ENCODE assay signal across 7 cellular contexts in genomic region chr1:202546377-202546776, GRCh38.
A peak's percentile ranks its signal among the peaks of the same experiment; 100 is the strongest.
DNase-seq lines count a peak whose midpoint lies in the region; ATAC-seq and TF ChIP-seq lines count a peak whose summit lies in the region.
"Not testable (repeated sequence)": the region's sequence is repeated elsewhere in the genome, so short reads cannot be mapped to it uniquely, and the experiment has no call there.

No MANE protein-coding gene starts in this region.

- not testable (repeated sequence) for H3K9me3 ChIP-seq in liver (ENCODE audit: control insufficient read depth in 4 of 4, low read length in 3 of 4); smooth muscle cell (replicated peaks; ENCODE audit: low read depth)

- not testable (repeated sequence) for TF ChIP-seq RAD21 in liver (IDR thresholded peaks at IDR 0.05)

- ATAC-seq in GM18867 (IDR thresholded peaks at IDR 0.05; ENCODE audit: unreplicated experiment) (peak; percentile 25), GM21723 (IDR thresholded peaks at IDR 0.05; ENCODE audit: unreplicated experiment) (peak; percentile 32), HG02973 (IDR thresholded peaks at IDR 0.05; ENCODE audit: unreplicated experiment) (peak; percentile 22), HG03571 (IDR thresholded peaks at IDR 0.05; ENCODE audit: unreplicated experiment) (peak; percentile 15)

- H3K27me3 ChIP-seq in liver (ENCODE audit: control insufficient read depth in 4 of 4, insufficient read depth in 4 of 4, low read length in 3 of 4); smooth muscle cell (ENCODE audit: low read depth): not testable (repeated sequence)

- TF ChIP-seq CTCF in chondrocyte (IDR thresholded peaks at IDR 0.05); liver (IDR thresholded peaks at IDR 0.05; ENCODE audit: low read depth, low read length, missing input control); smooth muscle cell (IDR thresholded peaks at IDR 0.05; ENCODE audit: borderline replicate concordance, insufficient read depth, poor library complexity, severe bottlenecking): not testable (repeated sequence)

- H3K27me3 Mint-ChIP-seq in chondrocyte (ENCODE audit: low read depth), result not testable (repeated sequence)

- peaks cover 34% of the 10 kb centered on the region for H3K4me1 Mint-ChIP-seq in chondrocyte (ENCODE audit: low read depth)

- H3K27ac Mint-ChIP-seq in chondrocyte (ENCODE audit: unreplicated experiment), result peak overlapping the region; percentile 62

- H3K79me2 ChIP-seq in smooth muscle cell (ENCODE audit: low read depth), result not testable (repeated sequence)

- DNase-seq in chondrocyte (ENCODE audit: low spot score); smooth muscle cell (lab: John Stamatoyannopoulos, UW; ENCODE audit: unreplicated experiment): not testable (repeated sequence)

- H3K9me3 Mint-ChIP-seq in chondrocyte (ENCODE audit: low read depth), result not testable (repeated sequence)

- H3K4me3 Mint-ChIP-seq in chondrocyte (ENCODE audit: unreplicated experiment), result not testable (repeated sequence)

- not testable (repeated sequence) for H3K4me3 ChIP-seq in liver (ENCODE audit: low read depth in 1 of 3, low read length in 3 of 3); smooth muscle cell

- not testable (repeated sequence) for H3K9ac ChIP-seq in liver (ENCODE audit: low read depth in 1 of 2, low read length in 2 of 2); smooth muscle cell (ENCODE audit: low read depth)

- not testable (repeated sequence) for H2AFZ ChIP-seq in smooth muscle cell (ENCODE audit: low read depth)

- H3K36me3 Mint-ChIP-seq in chondrocyte (ENCODE audit: low read depth), result not testable (repeated sequence)

- 63% methylated on average over 3 of the region's 3 CpGs for WGBS in liver
- 62% methylated on average over 3 of the region's 3 CpGs for WGBS in smooth muscle cell (ENCODE audit: low lambda C conversion rate)

- not testable (repeated sequence) for H3F3A ChIP-seq in smooth muscle cell (ENCODE audit: low read depth)

- H3K36me3 ChIP-seq in liver (ENCODE audit: control insufficient read depth in 4 of 4, insufficient read depth in 3 of 4, low read depth in 1 of 4, low read length in 3 of 4); smooth muscle cell (ENCODE audit: low read depth): not testable (repeated sequence)

- H4K20me1 ChIP-seq in smooth muscle cell (ENCODE audit: low read depth), result not testable (repeated sequence)

- peak overlapping the region; percentile 70 for H3K4me2 ChIP-seq in smooth muscle cell

- H3K27ac ChIP-seq in liver (ENCODE audit: low read depth in 1 of 2, low read length in 2 of 2) (peak overlapping the region; percentile 50 to 67), smooth muscle cell (ENCODE audit: low read depth) (peak overlapping the region; percentile 31)

- peaks cover 2 to 12% (median 6%) of the 10 kb centered on the region in 4 donors for H3K4me1 ChIP-seq in liver (ENCODE audit: control insufficient read depth in 4 of 4, insufficient read depth in 4 of 4, low read length in 3 of 4)
- not testable (repeated sequence) for H3K4me1 ChIP-seq in smooth muscle cell (ENCODE audit: low read depth)

TF ChIP-seq in liver, 16 proteins besides CTCF, POLR2A, EP300 and RAD21:
- peak in 1 of 2 donors; percentile 12 for TF ChIP-seq HNF4A (conservative IDR thresholded peaks at IDR 0.05)
